ENCODE assay signal across 11 cellular contexts in the genomic region with DNA sequence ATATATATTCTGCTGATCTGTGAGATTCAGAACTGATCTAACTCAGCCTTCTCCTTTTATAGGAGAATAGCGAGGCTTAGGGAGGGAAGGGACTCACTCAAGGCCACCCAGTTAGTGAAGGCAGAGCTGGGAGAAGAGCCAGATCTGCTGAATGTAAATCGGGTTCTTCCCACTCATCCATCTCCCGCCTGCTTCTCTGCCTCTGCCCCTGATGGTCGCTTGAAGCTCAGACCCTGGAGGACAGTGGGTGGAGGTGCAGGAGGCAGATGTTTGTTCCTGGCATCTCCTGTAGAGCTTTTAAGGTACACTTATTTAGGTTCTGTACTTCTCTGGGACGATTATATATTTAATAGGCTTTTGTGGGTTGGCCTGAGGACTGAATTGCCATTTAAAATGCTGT. TPM values are rescaled to one million over a fixed set of nuclear protein-coding genes. Genes with fewer than 3 reads are reported as not detected.
A peak's percentile ranks its signal among the peaks of the same experiment; 100 is the strongest.
DNase-seq lines count a peak whose midpoint lies in the region; ATAC-seq and TF ChIP-seq lines count a peak whose summit lies in the region.
"Had no signal": no experiment of that assay in that cellular context is flagged by ENCODE, and none has a peak within 500 bp of the region (broad histone marks: within the 10 kb centered on the region; RNA-seq: fewer than 3 reads in every experiment).

No MANE protein-coding gene starts in this region.

- POLR2A ChIA-PET in PC-9 (lab: Charles Lee; ENCODE audit: unreplicated experiment): no interaction called here
- POLR2A ChIA-PET in MCF 10A (lab: Yijun Ruan, JAX): interaction anchor here (0.6 to 2.2 kb wide), 4 partner anchors 9 to 492 kb away, joined by 3 to 6 read pairs (median 3); no protein-coding TSS in a partner anchor

- no peaks in the 10 kb centered on the region for H3K9me3 Mint-ChIP-seq in MCF 10A (ENCODE audit: unreplicated experiment)

- no peaks in the 10 kb centered on the region for H3K27me3 Mint-ChIP-seq in MCF 10A (ENCODE audit: insufficient read depth, unreplicated experiment)
- H3K27me3 Mint-ChIP-seq: B cell had no signal

- CTCF ChIA-PET in PC-9 (lab: Charles Lee) (no interaction called here), MCF 10A (lab: Yijun Ruan, JAX) (interaction anchor here (0.6 to 0.7 kb wide), 2 partner anchors 53 to 156 kb away, joined by 3 to 4 read pairs; no protein-coding TSS in a partner anchor)

- ATAC-seq in upper lobe of left lung (ENCODE audit: low FRiP score in 2 of 2): no peak

- TF ChIP-seq POLR2A in upper lobe of left lung (IDR thresholded peaks at IDR 0.05): no peak
- no peak for TF ChIP-seq POLR2A in vagina (IDR thresholded peaks at IDR 0.05)

- no peak for TF ChIP-seq EP300 in upper lobe of left lung (IDR thresholded peaks at IDR 0.05)

- H3K4me2 ChIP-seq in PC-9: no peak overlapping the region

- H3K4me3 Mint-ChIP-seq in MCF 10A (ENCODE audit: unreplicated experiment): no peak overlapping the region
- H3K4me3 Mint-ChIP-seq: B cell had no signal

- no peaks in the 10 kb centered on the region for H3K36me3 ChIP-seq in SJSA1
- no peaks in the 10 kb centered on the region for H3K36me3 ChIP-seq in upper lobe of left lung
- H3K36me3 ChIP-seq in PC-9 (ENCODE audit: low read depth): no peaks in the 10 kb centered on the region
- no peaks in the 10 kb centered on the region for H3K36me3 ChIP-seq in vagina

- H2AFZ ChIP-seq in PC-9: no peak overlapping the region

- WGBS in upper lobe of left lung, 2 donors: 45 to 56% methylated on average over 5 of the region's 5 CpGs

- H3K4me1 ChIP-seq in SJSA1 (replicated peaks): peaks cover 29% of the 10 kb centered on the region
- H3K4me1 ChIP-seq in upper lobe of left lung: peaks cover 33 to 58% (median 39%) of the 10 kb centered on the region in 4 donors
- H3K4me1 ChIP-seq in PC-9 (replicated peaks; ENCODE audit: insufficient read depth): peaks cover 17% of the 10 kb centered on the region
- peaks cover 38% of the 10 kb centered on the region for H3K4me1 ChIP-seq in vagina

- no peaks in the 10 kb centered on the region for H3K9me3 ChIP-seq in SJSA1 (replicated peaks)
- H3K9me3 ChIP-seq in upper lobe of left lung: no peaks in the 10 kb centered on the region
- H3K9me3 ChIP-seq in PC-9 (ENCODE audit: insufficient read depth, low read depth): no peaks in the 10 kb centered on the region
- no peaks in the 10 kb centered on the region for H3K9me3 ChIP-seq in vagina

- H3K27ac ChIP-seq in SJSA1: no peak overlapping the region
- H3K27ac ChIP-seq in upper lobe of left lung: peak overlapping the region; percentile 13 to 73 (median 50)
- H3K27ac ChIP-seq in PC-9: no peak overlapping the region
- no peak overlapping the region for H3K27ac ChIP-seq in vagina

- peaks cover 43% of the 10 kb centered on the region for H3K4me1 Mint-ChIP-seq in MCF 10A (ENCODE audit: insufficient read depth, unreplicated experiment)

- peaks cover 5% of the 10 kb centered on the region for H3K27me3 ChIP-seq in SJSA1 (replicated peaks)
- no peaks in the 10 kb centered on the region for H3K27me3 ChIP-seq in upper lobe of left lung
- no peaks in the 10 kb centered on the region for H3K27me3 ChIP-seq in PC-9 (ENCODE audit: insufficient read depth, low read depth)
- H3K27me3 ChIP-seq in vagina: no peaks in the 10 kb centered on the region

- BruUV-seq in PC-9 (replicated peaks; lab: Mats Ljungman, UMichigan): no TSS peak
- no TSS peak for BruUV-seq in MCF 10A (replicated peaks; lab: Mats Ljungman, UMichigan)

- H3K27ac Mint-ChIP-seq in MCF 10A (ENCODE audit: low read depth, unreplicated experiment): no peak overlapping the region
- H3K27ac Mint-ChIP-seq: B cell had no signal

- H3K4me3 ChIP-seq in SJSA1: no peak overlapping the region
- no peak overlapping the region for H3K4me3 ChIP-seq in foreskin fibroblast (ENCODE audit: low read depth in 1 of 2, low read length in 2 of 2)
- no peak overlapping the region for H3K4me3 ChIP-seq in upper lobe of left lung
- no peak overlapping the region for H3K4me3 ChIP-seq in PC-9
- no peak overlapping the region for H3K4me3 ChIP-seq in vagina

- H3F3A ChIP-seq in PC-9 (ENCODE audit: insufficient read depth, low read depth): no peaks in the 10 kb centered on the region

- DNase-seq in activated CD4-positive, alpha-beta T cell treated with anti-CD3 and anti-CD28 coated beads for 48 hours: peak; percentile 19
- DNase-seq in activated CD4-positive, alpha-beta T cell treated with anti-CD3 and anti-CD28 coated beads for 1 hour: no peak
- peak; percentile 62 to 78 for DNase-seq in SJSA1 (ENCODE audit: low read depth in 1 of 2, low spot score in 2 of 2)
- no peak for DNase-seq in foreskin fibroblast
- DNase-seq in upper lobe of left lung: no peak
- DNase-seq in PC-9: no peak
- no peak for DNase-seq in MCF 10A (ENCODE audit: unreplicated experiment)
- no peak for DNase-seq in vagina (ENCODE audit: extremely low spot score in 2 of 2)
- DNase-seq: activated T-cell treated with anti-CD3 and anti-CD28 coated beads, Interleukin-2, amount 50 U/mL, for 1 hour; NCI-H187 treated with DMSO at 0.1 percent for 48 hours had no signal

- no peaks in the 10 kb centered on the region for H3K9me2 ChIP-seq in PC-9 (ENCODE audit: insufficient read depth)

- H3K36me3 Mint-ChIP-seq in MCF 10A (ENCODE audit: insufficient read depth, unreplicated experiment): no peaks in the 10 kb centered on the region

- intact Hi-C loops in PC-9 (cut with micrococcal nuclease; ENCODE audit: unreplicated experiment) (no loop called here), MCF 10A (cut with micrococcal nuclease) (no loop called here), vagina (cut with DNase I) (no loop called here)

- H4K20me1 ChIP-seq in PC-9 (ENCODE audit: insufficient read depth): peaks cover 20% of the 10 kb centered on the region; the same call in 1 of the 2 replicates

- peaks cover 85% of the 10 kb centered on the region for H3K79me2 ChIP-seq in PC-9 (ENCODE audit: low read depth)

- TF ChIP-seq CTCF in foreskin fibroblast (IDR thresholded peaks at IDR 0.05; ENCODE audit: low read depth, low read length): peak; percentile 5
- peak in 3 of 6 experiments; percentile 13 to 33 (median 19) for TF ChIP-seq CTCF in upper lobe of left lung (IDR thresholded peaks at IDR 0.05)
- no peak for TF ChIP-seq CTCF in PC-9 (conservative IDR thresholded peaks at IDR 0.05)
- TF ChIP-seq CTCF in MCF 10A (IDR thresholded peaks at IDR 0.05; ENCODE audit: unreplicated experiment): no peak
- no peak for TF ChIP-seq CTCF in vagina (IDR thresholded peaks at IDR 0.05)

RNA-seq across cellular contexts. Expression of a gene that starts 4.3 kb away (rescaled TPM):
- 7.0 and 7.7 TPM in 2 replicates for total RNA-seq in SJSA1 (2014; rRNA removed; shearing (Covaris generic))
- total RNA-seq in upper lobe of left lung (10 to 100 TPM; 25.1 to 38.8 (median 32.9) TPM), PC-9 (2021) (31.7 and 32.1 TPM in 2 replicates), MCF 10A (2022) (42.7 and 47.7 TPM in 2 replicates), vagina (18.9 TPM)

RNA-seq across cellular contexts. Expression of a gene that starts 43.6 kb away (rescaled TPM):
- total RNA-seq in SJSA1 (2014; rRNA removed; shearing (Covaris generic)): not detected in 2 replicates
- total RNA-seq in upper lobe of left lung (under 1 TPM in 4 of 6 donors, not detected in 2; 0.33 to 0.71 (median 0.65) TPM), PC-9 (2021) (not detected in 2 replicates), MCF 10A (2022) (not detected in 2 replicates), vagina (0.25 TPM)
- total RNA-seq: B cell had no signal

Comparison
In these comparisons a context has a peak if more than half of its experiments do, and no peak if none do; other contexts are left out.
1. DNase-seq: peak in activated CD4-positive, alpha-beta T cell treated with anti-CD3 and anti-CD28 coated beads for 48 hours (single experiment) and SJSA1 (2 of 2); none in activated CD4-positive, alpha-beta T cell treated with anti-CD3 and anti-CD28 coated beads for 1 hour (single experiment), foreskin fibroblast (0 of 2), upper lobe of left lung (0 of 2), PC-9 (0 of 2), MCF 10A (single experiment) and vagina (0 of 2).
2. H3K27ac ChIP-seq: peak in upper lobe of left lung (4 of 4); none in SJSA1 (single experiment), PC-9 (single experiment) and vagina (single experiment).